Comparison of ENCODE assay signal across 8 cellular contexts in the genomic region with DNA sequence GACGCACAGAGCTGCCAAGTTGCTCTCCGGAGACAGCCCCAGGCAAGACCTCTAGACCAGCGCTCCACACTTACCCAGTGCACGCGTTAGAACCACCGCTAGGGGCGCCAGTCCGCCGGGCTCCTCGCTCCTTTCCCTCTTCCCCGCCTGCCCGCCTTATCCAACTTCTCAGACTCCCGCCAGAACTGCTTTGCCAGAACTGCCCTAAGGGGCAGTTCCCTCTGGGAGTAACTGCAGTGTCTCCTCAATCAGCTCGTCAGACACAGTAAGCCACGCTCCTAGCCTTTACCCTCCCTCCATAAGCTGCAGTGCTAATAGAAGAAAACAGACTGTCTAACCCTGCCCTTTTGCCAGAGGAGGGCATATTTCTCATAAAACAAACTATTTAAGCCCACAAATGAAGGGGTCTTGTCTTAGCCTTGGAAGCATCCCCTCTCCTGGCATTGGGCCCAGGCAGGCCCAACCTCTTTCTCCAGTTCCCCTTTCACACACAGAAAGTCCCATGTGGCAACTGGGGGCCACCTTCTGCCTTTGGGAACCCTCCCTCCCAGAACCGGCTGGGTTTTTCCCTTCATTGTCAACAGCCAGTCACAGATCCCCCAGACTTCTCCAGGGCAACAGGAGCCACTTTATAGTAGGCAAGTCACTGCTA. TPM values are rescaled to one million over a fixed set of nuclear protein-coding genes. Genes with fewer than 3 reads are reported as not detected.
A peak's percentile ranks its signal among the peaks of the same experiment; 100 is the strongest.
DNase-seq lines count a peak whose midpoint lies in the region; ATAC-seq and TF ChIP-seq lines count a peak whose summit lies in the region.

No MANE protein-coding gene starts in this region.

- no peaks in the 10 kb centered on the region for H3K9me3 ChIP-seq in ascending aorta
- no peaks in the 10 kb centered on the region for H3K9me3 ChIP-seq in aorta (ENCODE audit: control insufficient read depth, low read length)

- H3K4me1 ChIP-seq in ascending aorta: peaks cover 36 to 75% of the 10 kb centered on the region in 2 donors
- peaks cover 0 to 8% of the 10 kb centered on the region in 2 donors for H3K4me1 ChIP-seq in aorta (ENCODE audit: control insufficient read depth in 1 of 2, insufficient read depth in 2 of 2, low read length in 2 of 2)

- H3K27me3 ChIP-seq in ascending aorta (no peaks in the 10 kb centered on the region), aorta (ENCODE audit: control insufficient read depth in 1 of 2, insufficient read depth in 2 of 2, low read length in 1 of 2) (no peaks in the 10 kb centered on the region)

- H3K4me3 ChIP-seq in ascending aorta (peak overlapping the region in 1 of 2 donors; percentile 27), retinal pigment epithelial cell (ENCODE audit: low read length) (peak overlapping the region; percentile 29), aorta (ENCODE audit: low read length in 2 of 2) (no peak overlapping the region)

- DNase-seq in COLO668 (lab: John Stamatoyannopoulos, UW; ENCODE audit: unreplicated experiment) (peak; percentile 92), HCEC 1CT (peak; percentile 82), NCI-H1930 (lab: John Stamatoyannopoulos, UW) (peak; percentile 35 to 56), T-helper 9 cell (peak; percentile 78), ascending aorta (ENCODE audit: low spot score in 2 of 2) (peak; percentile 72 to 95), hepatic stellate cell (ENCODE audit: low spot score) (peak; percentile 87), retinal pigment epithelial cell (ENCODE audit: low read depth) (no peak), aorta (peak; percentile 95 to 98)

- WGBS in aorta, 2 donors: 2% methylated on average over 16 of the region's 16 CpGs

- H3K36me3 ChIP-seq in ascending aorta (no peaks in the 10 kb centered on the region), aorta (ENCODE audit: control insufficient read depth in 1 of 2, insufficient read depth in 2 of 2, low read length in 1 of 2) (no peaks in the 10 kb centered on the region)

- peak; percentile 83 for ATAC-seq in aorta (ENCODE audit: low FRiP score)

- TF ChIP-seq CTCF in ascending aorta (IDR thresholded peaks at IDR 0.05) (peak; percentile 87 to 95 (median 94)), retinal pigment epithelial cell (conservative IDR thresholded peaks at IDR 0.05; ENCODE audit: low read depth, low read length) (peak; percentile 97)

- H3K27ac ChIP-seq in ascending aorta (peak overlapping the region; percentile 60 to 92), aorta (ENCODE audit: low read depth in 1 of 2, low read length in 2 of 2) (peak overlapping the region in 1 of 2 donors; percentile 60)

- intact Hi-C loops in ascending aorta (cut with DNase I) (loop anchor here (1.0 to 10.0 kb wide), 6 partner anchors 24 to 1012 kb away; a partner anchor contains a TSS), aorta (cut with DNase I) (loop anchor here (2.0 to 5.0 kb wide), 3 partner anchors 34 to 58 kb away; a partner anchor contains a TSS)

RNA-seq across cellular contexts. Expression of a gene that starts 3.7 kb away (rescaled TPM):
- total RNA-seq in ascending aorta: 2.2 TPM
- 10 to 100 TPM in 1 of 2 donors, 1 to 10 TPM in 1; 6.0 to 17.3 TPM for total RNA-seq in aorta
- polyA plus RNA-seq in aorta: 1 to 10 TPM; 4.3 to 5.6 TPM

RNA-seq across cellular contexts. Expression of a gene that starts 55.9 kb away (rescaled TPM):
- total RNA-seq in ascending aorta (not detected), aorta (1 to 10 TPM in 1 of 2 donors, under 1 TPM in 1; 0.84 to 5.0 TPM)
- polyA plus RNA-seq in aorta: 1 to 10 TPM in 1 of 2 donors, under 1 TPM in 1; 0.51 to 3.0 TPM
